18 cellular contexts compared by ENCODE assay signal in genomic region chr17:61394630-61395408, GRCh38. TPM values are rescaled to one million over a fixed set of nuclear protein-coding genes. Genes with fewer than 3 reads are reported as not detected.
A peak's percentile ranks its signal among the peaks of the same experiment; 100 is the strongest.
DNase-seq lines count a peak whose midpoint lies in the region; ATAC-seq and TF ChIP-seq lines count a peak whose summit lies in the region.
"Had no signal": no experiment of that assay in that cellular context is flagged by ENCODE, and none has a peak within 500 bp of the region (broad histone marks: within the 10 kb centered on the region; RNA-seq: fewer than 3 reads in every experiment).

No MANE protein-coding gene starts in this region.

- H3K36me3 ChIP-seq in ascending aorta = no peaks in the 10 kb centered on the region
- no peaks in the 10 kb centered on the region for H3K36me3 ChIP-seq in upper lobe of right lung
- H3K36me3 ChIP-seq: Peyer's patch had no signal

- TF ChIP-seq CTCF in ascending aorta (IDR thresholded peaks at IDR 0.05) (no peak), upper lobe of right lung (IDR thresholded peaks at IDR 0.05) (no peak)

- intact Hi-C loops in ascending aorta (cut with DNase I) (loop anchor here (5.0 kb wide), 4 partner anchors 83 to 673 kb away; no protein-coding TSS in a partner anchor), upper lobe of right lung (cut with DNase I) (loop anchor here (10.0 kb wide), 1 partner anchor 390 kb away; no protein-coding TSS in a partner anchor)

- H3K9me3 Mint-ChIP-seq in activated naive CD4-positive, alpha-beta T cell treated with anti-CD3 and anti-CD28 coated beads, Interleukin-2, amount 10 ng/mL, durations not matched to agents 7 days and 5 days = no peaks in the 10 kb centered on the region
- no peaks in the 10 kb centered on the region for H3K9me3 Mint-ChIP-seq in activated naive CD4-positive, alpha-beta T cell treated with anti-CD3 and anti-CD28 coated beads, Interleukin-2, amount 50 U/mL, for 72 hours
- H3K9me3 Mint-ChIP-seq in memory B cell = no peaks in the 10 kb centered on the region
- H3K9me3 Mint-ChIP-seq: activated T-helper 17 cell treated with anti-CD3 and anti-CD28 coated beads, Interleukin-2, amount 50 U/mL, for 72 hours; T-helper 1 cell treated with Interleukin-12 subunit alpha and Interleukin-12 subunit beta and Interleukin-4 antibody, amounts not matched to agents 30 μg/mL and 1 μg/mL, for 36 hours had no signal

- H3K4me3 Mint-ChIP-seq in activated naive CD4-positive, alpha-beta T cell treated with anti-CD3 and anti-CD28 coated beads, Interleukin-2, amount 10 ng/mL, durations not matched to agents 7 days and 5 days = no peak overlapping the region
- no peak overlapping the region for H3K4me3 Mint-ChIP-seq in memory B cell
- H3K4me3 Mint-ChIP-seq: activated T-helper 17 cell treated with anti-CD3 and anti-CD28 coated beads, Interleukin-2, amount 50 U/mL, for 72 hours; T-helper 1 cell treated with Interleukin-12 subunit alpha and Interleukin-12 subunit beta and Interleukin-4 antibody, amounts not matched to agents 30 μg/mL and 1 μg/mL, for 36 hours had no signal

- peaks cover 9% of the 10 kb centered on the region for H3K4me1 Mint-ChIP-seq in activated naive CD4-positive, alpha-beta T cell treated with anti-CD3 and anti-CD28 coated beads, Interleukin-2, amount 10 ng/mL, durations not matched to agents 7 days and 5 days
- peaks cover 4% of the 10 kb centered on the region for H3K4me1 Mint-ChIP-seq in memory B cell

- H3K27me3 ChIP-seq in ascending aorta (peaks cover 4% of the 10 kb centered on the region), upper lobe of right lung (peaks cover 38% of the 10 kb centered on the region)

- ATAC-seq in activated naive CD4-positive, alpha-beta T cell treated with anti-CD3 and anti-CD28 coated beads, Interleukin-2, amount 50 U/mL, for 72 hours = no peak
- no peak for ATAC-seq in memory B cell (ENCODE audit: low read depth)
- ATAC-seq in upper lobe of right lung = no peak
- ATAC-seq: activated T-helper 17 cell treated with anti-CD3 and anti-CD28 coated beads, Interleukin-2, amount 50 U/mL, for 72 hours had no signal

- CTCF ChIA-PET in activated naive CD4-positive, alpha-beta T cell treated with anti-CD3 and anti-CD28 coated beads, Interleukin-2, amount 10 ng/mL, durations not matched to agents 7 days and 5 days (lab: Charles Lee) = interaction anchor here (0.6 to 2.1 kb wide), 3 partner anchors 15 to 423 kb away, joined by 3 to 7 read pairs (median 3); no protein-coding TSS in a partner anchor

- H3K27me3 Mint-ChIP-seq in activated naive CD4-positive, alpha-beta T cell treated with anti-CD3 and anti-CD28 coated beads, Interleukin-2, amount 10 ng/mL, durations not matched to agents 7 days and 5 days = peaks cover 98% of the 10 kb centered on the region
- H3K27me3 Mint-ChIP-seq in memory B cell = peaks cover 11% of the 10 kb centered on the region

- H3K9me3 ChIP-seq in ascending aorta (no peaks in the 10 kb centered on the region), upper lobe of right lung (no peaks in the 10 kb centered on the region)
- H3K9me3 ChIP-seq: A549, Peyer's patch had no signal

- H3K4me3 ChIP-seq in ascending aorta (no peak overlapping the region), upper lobe of right lung (peak overlapping the region; percentile 65)
- H3K4me3 ChIP-seq: A549 had no signal

- H3K36me3 Mint-ChIP-seq in activated naive CD4-positive, alpha-beta T cell treated with anti-CD3 and anti-CD28 coated beads, Interleukin-2, amount 10 ng/mL, durations not matched to agents 7 days and 5 days = peaks cover 2% of the 10 kb centered on the region
- peaks cover 0 to 6% of the 10 kb centered on the region in 2 donors for H3K36me3 Mint-ChIP-seq in activated naive CD4-positive, alpha-beta T cell treated with anti-CD3 and anti-CD28 coated beads, Interleukin-2, amount 50 U/mL, for 72 hours
- peaks cover 2% of the 10 kb centered on the region for H3K36me3 Mint-ChIP-seq in memory B cell

- DNase-seq in activated naive CD4-positive, alpha-beta T cell treated with anti-CD3 and anti-CD28 coated beads, Interleukin-2, amount 10 ng/mL, durations not matched to agents 7 days and 5 days = no peak
- no peak for DNase-seq in activated naive CD4-positive, alpha-beta T cell treated with anti-CD3 and anti-CD28 coated beads, Interleukin-2, amount 50 U/mL, for 72 hours (ENCODE audit: low spot score in 2 of 2)
- DNase-seq in ascending aorta (ENCODE audit: low spot score in 2 of 2) = no peak
- no peak for DNase-seq in memory B cell (ENCODE audit: low spot score in 2 of 2)
- no peak for DNase-seq in upper lobe of right lung
- DNase-seq in OCI-M2 (lab: John Stamatoyannopoulos, UW; ENCODE audit: unreplicated experiment) = no peak
- DNase-seq in DMS 273 (lab: John Stamatoyannopoulos, UW; ENCODE audit: unreplicated experiment) = no peak
- DNase-seq in COLO829 (ENCODE audit: low spot score) = no peak
- DNase-seq: activated CD4-positive, alpha-beta T cell treated with anti-CD3 and anti-CD28 coated beads, Interleukin-2, amount 50 U/mL, for 1 hour; aorta; effector CD4-positive, alpha-beta T cell; GDM1; KBM-7; NCI-H1417 treated with DMSO at 0.1 percent for 48 hours; Peyer's patch had no signal

- peak overlapping the region; percentile 71 for H3K27ac Mint-ChIP-seq in activated naive CD4-positive, alpha-beta T cell treated with anti-CD3 and anti-CD28 coated beads, Interleukin-2, amount 10 ng/mL, durations not matched to agents 7 days and 5 days
- no peak overlapping the region for H3K27ac Mint-ChIP-seq in activated naive CD4-positive, alpha-beta T cell treated with anti-CD3 and anti-CD28 coated beads, Interleukin-2, amount 50 U/mL, for 72 hours
- peak overlapping the region; percentile 64 for H3K27ac Mint-ChIP-seq in memory B cell
- H3K27ac Mint-ChIP-seq: activated T-helper 17 cell treated with anti-CD3 and anti-CD28 coated beads, Interleukin-2, amount 50 U/mL, for 72 hours; T-helper 1 cell treated with Interleukin-12 subunit alpha and Interleukin-12 subunit beta and Interleukin-4 antibody, amounts not matched to agents 30 μg/mL and 1 μg/mL, for 36 hours had no signal

- H3K4me1 ChIP-seq in ascending aorta (peaks cover 0 to 3% of the 10 kb centered on the region in 2 donors), upper lobe of right lung (peaks cover 16% of the 10 kb centered on the region)

- peak overlapping the region; percentile 92 to 94 for H3K27ac ChIP-seq in ascending aorta
- peak overlapping the region; percentile 91 for H3K27ac ChIP-seq in upper lobe of right lung

RNA-seq across cellular contexts. Expression of gene TBX2, which starts 4.8 kb away (rescaled TPM):
- not detected for total RNA-seq in activated naive CD4-positive, alpha-beta T cell treated with anti-CD3 and anti-CD28 coated beads, Interleukin-2, amount 50 U/mL, for 72 hours
- total RNA-seq in ascending aorta (100 TPM), upper lobe of right lung (122 TPM)
- total RNA-seq: activated T-helper 17 cell treated with anti-CD3 and anti-CD28 coated beads, Interleukin-2, amount 50 U/mL, for 72 hours had no signal

RNA-seq across cellular contexts. Expression of gene TBX4, which starts 57.4 kb away (rescaled TPM):
- not detected for total RNA-seq in activated naive CD4-positive, alpha-beta T cell treated with anti-CD3 and anti-CD28 coated beads, Interleukin-2, amount 50 U/mL, for 72 hours
- total RNA-seq in ascending aorta = not detected
- total RNA-seq in upper lobe of right lung = 28.6 TPM
- total RNA-seq: activated T-helper 17 cell treated with anti-CD3 and anti-CD28 coated beads, Interleukin-2, amount 50 U/mL, for 72 hours; Peyer's patch had no signal

Comparison
In these comparisons a context has a peak if more than half of its experiments do, and no peak if none do; other contexts are left out.
1. H3K27ac Mint-ChIP-seq: peak in activated naive CD4-positive, alpha-beta T cell treated with anti-CD3 and anti-CD28 coated beads, Interleukin-2, amount 10 ng/mL, durations not matched to agents 7 days and 5 days (single experiment) and memory B cell (single experiment); none in activated naive CD4-positive, alpha-beta T cell treated with anti-CD3 and anti-CD28 coated beads, Interleukin-2, amount 50 U/mL, for 72 hours (0 of 2).
2. RNA of gene TBX2, which starts 4.8 kb away (total RNA-seq): 122 TPM in upper lobe of right lung (single experiment) and 100 TPM in ascending aorta (single experiment); not detected in activated naive CD4-positive, alpha-beta T cell treated with anti-CD3 and anti-CD28 coated beads, Interleukin-2, amount 50 U/mL, for 72 hours; every median in the first group is over 10 times any median in the second.
3. RNA of gene TBX4, which starts 57.4 kb away (total RNA-seq): 28.6 TPM in upper lobe of right lung (single experiment); not detected in activated naive CD4-positive, alpha-beta T cell treated with anti-CD3 and anti-CD28 coated beads, Interleukin-2, amount 50 U/mL, for 72 hours and not detected in ascending aorta (single experiment); every median in the first group is over 10 times any median in the second.